14 cellular contexts compared by ENCODE assay signal in the genomic region with DNA sequence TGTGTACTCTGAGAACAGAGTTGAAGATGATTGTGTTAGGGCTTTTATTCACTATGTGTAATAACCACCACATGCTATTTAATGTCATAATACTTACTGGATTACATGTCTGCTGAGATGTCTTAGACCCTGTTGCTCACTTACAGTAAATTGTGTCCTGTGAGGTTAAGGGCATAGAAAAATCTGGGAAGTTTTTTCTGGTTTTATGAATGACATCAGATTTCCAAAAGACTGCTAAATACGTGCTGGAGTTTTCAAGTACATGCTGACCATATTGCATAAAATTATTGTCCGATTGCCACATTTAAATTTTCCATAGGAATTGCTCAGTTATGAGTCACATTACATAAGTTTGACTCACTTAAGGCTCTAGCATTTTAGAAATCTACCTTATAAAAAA.
A peak's percentile ranks its signal among the peaks of the same experiment; 100 is the strongest.
DNase-seq lines count a peak whose midpoint lies in the region; ATAC-seq, FAIRE-seq and TF ChIP-seq lines count a peak whose summit lies in the region.
"Had no signal": no experiment of that assay in that cellular context is flagged by ENCODE, and none has a peak within 500 bp of the region (broad histone marks: within the 10 kb centered on the region; RNA-seq: fewer than 3 reads in every experiment).

No MANE protein-coding gene starts in this region.

- TF ChIP-seq EP300 in A549 (IDR thresholded peaks at IDR 0.05), result peak; percentile 80 to 82; a peak in 3 of 5 replicates

- CTCF ChIA-PET in A549 (lab: Yijun Ruan, JAX), result interaction anchor here (1.1 to 1.2 kb wide), 2 partner anchors 12 to 182 kb away, joined by 3 read pairs; no protein-coding TSS in a partner anchor
- CTCF ChIA-PET in naive thymus-derived CD4-positive, alpha-beta T cell (lab: Charles Lee), result no interaction called here

- H3K27ac Mint-ChIP-seq in activated naive CD8-positive, alpha-beta T cell treated with anti-CD3 and anti-CD28 coated beads, Interleukin-2, amount 50 U/mL, for 24 hours, result peak overlapping the region; percentile 17
- no peak overlapping the region for H3K27ac Mint-ChIP-seq in naive thymus-derived CD4-positive, alpha-beta T cell
- H3K27ac Mint-ChIP-seq: activated CD8-positive, alpha-beta T cell treated with anti-CD3 and anti-CD28 coated beads, Interleukin-2, amount 10 ng/mL, durations not matched to agents 7 days and 5 days; neural progenitor cell had no signal

- intact Hi-C loops in naive thymus-derived CD4-positive, alpha-beta T cell (cut with micrococcal nuclease), result no loop called here

- TF ChIP-seq POLR2A in A549 (IDR thresholded peaks at IDR 0.05; ENCODE audit: low read length), result no peak

- DNase-seq in A549 (ENCODE audit: low read depth in 1 of 2, low spot score in 1 of 2) (peak in 1 of 2 experiments; percentile 89), HPDE6-E6E7 (ENCODE audit: extremely low spot score) (peak; percentile 12), fibroblast of villous mesenchyme (ENCODE audit: low read depth) (peak; percentile 97), GM03348 (ENCODE audit: low spot score) (no peak), NCI-H128 (lab: John Stamatoyannopoulos, UW; ENCODE audit: unreplicated experiment) (no peak), cerebellar cortex (ENCODE audit: low spot score) (no peak)
- no peak for DNase-seq in activated naive CD8-positive, alpha-beta T cell treated with anti-CD3 and anti-CD28 coated beads, Interleukin-2, amount 50 U/mL, for 24 hours
- DNase-seq in naive thymus-derived CD4-positive, alpha-beta T cell, result no peak
- DNase-seq: activated CD8-positive, alpha-beta T cell treated with anti-CD3 and anti-CD28 coated beads, Interleukin-2, amount 10 ng/mL, durations not matched to agents 7 days and 5 days; head of caudate nucleus; left ventricle myocardium superior; NCI-H2171 treated with DMSO at 0.1 percent for 48 hours; OCI-M1 had no signal

- peaks cover 10% of the 10 kb centered on the region for H3K9me3 Mint-ChIP-seq in activated naive CD8-positive, alpha-beta T cell treated with anti-CD3 and anti-CD28 coated beads, Interleukin-2, amount 50 U/mL, for 24 hours
- H3K9me3 Mint-ChIP-seq in naive thymus-derived CD4-positive, alpha-beta T cell, result peaks cover 0 to 6% (median 1%) of the 10 kb centered on the region in 11 donors
- H3K9me3 Mint-ChIP-seq: neural progenitor cell had no signal

- H3K36me3 ChIP-seq in naive thymus-derived CD4-positive, alpha-beta T cell (ENCODE audit: control insufficient read depth in 2 of 3, insufficient read depth in 3 of 3, low read length in 3 of 3), result no peaks in the 10 kb centered on the region
- H3K36me3 ChIP-seq: neural progenitor cell had no signal

- peak; percentile 14 to 49; a peak in 3 of 5 replicates for TF ChIP-seq RAD21 in A549 (conservative IDR thresholded peaks at IDR 0.05 in 1 of 2, IDR thresholded peaks at IDR 0.05 in 1 of 2)

- TF ChIP-seq CTCF in A549 (IDR thresholded peaks at IDR 0.05) (no peak), fibroblast of villous mesenchyme (IDR thresholded peaks at IDR 0.05; ENCODE audit: insufficient read depth, low read depth, low read length) (no peak)

- no peak overlapping the region for H3K4me3 ChIP-seq in A549
- H3K4me3 ChIP-seq in fibroblast of villous mesenchyme (ENCODE audit: low read depth, low read length), result no peak overlapping the region
- no peak overlapping the region for H3K4me3 ChIP-seq in naive thymus-derived CD4-positive, alpha-beta T cell (ENCODE audit: low read length)
- H3K4me3 ChIP-seq: neural progenitor cell had no signal

- H3K36me3 Mint-ChIP-seq in activated naive CD8-positive, alpha-beta T cell treated with anti-CD3 and anti-CD28 coated beads, Interleukin-2, amount 50 U/mL, for 24 hours (ENCODE audit: low read depth), result peaks cover 23% of the 10 kb centered on the region
- no peaks in the 10 kb centered on the region for H3K36me3 Mint-ChIP-seq in naive thymus-derived CD4-positive, alpha-beta T cell
- H3K36me3 Mint-ChIP-seq: neural progenitor cell had no signal

- H3K4me3 Mint-ChIP-seq in activated naive CD8-positive, alpha-beta T cell treated with anti-CD3 and anti-CD28 coated beads, Interleukin-2, amount 50 U/mL, for 24 hours, result no peak overlapping the region
- H3K4me3 Mint-ChIP-seq in naive thymus-derived CD4-positive, alpha-beta T cell, result no peak overlapping the region
- H3K4me3 Mint-ChIP-seq: activated CD8-positive, alpha-beta T cell treated with anti-CD3 and anti-CD28 coated beads, Interleukin-2, amount 10 ng/mL, durations not matched to agents 7 days and 5 days; neural progenitor cell had no signal

- POLR2A ChIA-PET in A549 (lab: Yijun Ruan, JAX), result interaction anchor here (1.1 to 1.5 kb wide), 2 partner anchors 66 to 97 kb away, joined by 3 read pairs; no protein-coding TSS in a partner anchor
- POLR2A ChIA-PET in naive thymus-derived CD4-positive, alpha-beta T cell (lab: Charles Lee), result no interaction called here

- H3K27ac ChIP-seq in A549, result peak overlapping the region; percentile 82
- no peak overlapping the region for H3K27ac ChIP-seq in naive thymus-derived CD4-positive, alpha-beta T cell (ENCODE audit: low read depth, low read length)
- H3K27ac ChIP-seq: neural progenitor cell had no signal

- 2% methylated on average over 2 of the region's 2 CpGs for WGBS in A549 (ENCODE audit: missing lambda C conversion rate)

- peaks cover 15% of the 10 kb centered on the region for H3K4me1 Mint-ChIP-seq in activated naive CD8-positive, alpha-beta T cell treated with anti-CD3 and anti-CD28 coated beads, Interleukin-2, amount 50 U/mL, for 24 hours
- no peaks in the 10 kb centered on the region for H3K4me1 Mint-ChIP-seq in naive thymus-derived CD4-positive, alpha-beta T cell
- H3K4me1 Mint-ChIP-seq: neural progenitor cell had no signal

- H3K4me1 ChIP-seq in A549, result peaks cover 34% of the 10 kb centered on the region
- no peaks in the 10 kb centered on the region for H3K4me1 ChIP-seq in naive thymus-derived CD4-positive, alpha-beta T cell (ENCODE audit: control insufficient read depth in 2 of 2, insufficient read depth in 2 of 2, low read length in 2 of 2)
- H3K4me1 ChIP-seq: neural progenitor cell had no signal

- peak overlapping the region; percentile 69 for H3K4me2 ChIP-seq in A549
- H3K4me2 ChIP-seq: neural progenitor cell had no signal

- peaks cover 0 to 7% of the 10 kb centered on the region in 2 donors for H3K27me3 ChIP-seq in naive thymus-derived CD4-positive, alpha-beta T cell (ENCODE audit: control insufficient read depth in 2 of 2, insufficient read depth in 2 of 2, low read length in 2 of 2)
- H3K27me3 ChIP-seq: neural progenitor cell had no signal

- no peaks in the 10 kb centered on the region for H3K27me3 Mint-ChIP-seq in activated naive CD8-positive, alpha-beta T cell treated with anti-CD3 and anti-CD28 coated beads, Interleukin-2, amount 50 U/mL, for 24 hours
- H3K27me3 Mint-ChIP-seq in naive thymus-derived CD4-positive, alpha-beta T cell, result peaks cover 0 to 1% (median 0%) of the 10 kb centered on the region in 5 donors

- FAIRE-seq in A549 (lab: Jason Lieb, UNC), result no peak

- ATAC-seq in A549, result peak; percentile 86 to 94
- ATAC-seq in activated naive CD8-positive, alpha-beta T cell treated with anti-CD3 and anti-CD28 coated beads, Interleukin-2, amount 50 U/mL, for 24 hours, result peak; percentile 73
- no peak for ATAC-seq in naive thymus-derived CD4-positive, alpha-beta T cell
- ATAC-seq: activated CD8-positive, alpha-beta T cell treated with anti-CD3 and anti-CD28 coated beads, Interleukin-2, amount 10 ng/mL, durations not matched to agents 7 days and 5 days; left ventricle myocardium superior had no signal

- peaks cover 9% of the 10 kb centered on the region; the same call in 2 of the 3 replicates for H3K9me3 ChIP-seq in A549
- no peaks in the 10 kb centered on the region for H3K9me3 ChIP-seq in naive thymus-derived CD4-positive, alpha-beta T cell (ENCODE audit: control insufficient read depth in 2 of 3, low read length in 3 of 3)

TF ChIP-seq in A549, 52 proteins besides CTCF, POLR2A, EP300 and RAD21 (continues in another document):
- TF ChIP-seq, protein P1, sequence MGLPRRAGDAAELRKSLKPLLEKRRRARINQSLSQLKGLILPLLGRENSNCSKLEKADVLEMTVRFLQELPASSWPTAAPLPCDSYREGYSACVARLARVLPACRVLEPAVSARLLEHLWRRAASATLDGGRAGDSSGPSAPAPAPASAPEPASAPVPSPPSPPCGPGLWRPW (IDR thresholded peaks at IDR 0.05), result peak; percentile 95; the same call in 1 of the 2 replicates
- TF ChIP-seq TP53 (CRISPR knock-in tag; IDR thresholded peaks at IDR 0.05), result no peak
- no peak for TF ChIP-seq PHF8 (IDR thresholded peaks at IDR 0.05; ENCODE audit: borderline replicate concordance, low read depth)
- TF ChIP-seq, protein P2, sequence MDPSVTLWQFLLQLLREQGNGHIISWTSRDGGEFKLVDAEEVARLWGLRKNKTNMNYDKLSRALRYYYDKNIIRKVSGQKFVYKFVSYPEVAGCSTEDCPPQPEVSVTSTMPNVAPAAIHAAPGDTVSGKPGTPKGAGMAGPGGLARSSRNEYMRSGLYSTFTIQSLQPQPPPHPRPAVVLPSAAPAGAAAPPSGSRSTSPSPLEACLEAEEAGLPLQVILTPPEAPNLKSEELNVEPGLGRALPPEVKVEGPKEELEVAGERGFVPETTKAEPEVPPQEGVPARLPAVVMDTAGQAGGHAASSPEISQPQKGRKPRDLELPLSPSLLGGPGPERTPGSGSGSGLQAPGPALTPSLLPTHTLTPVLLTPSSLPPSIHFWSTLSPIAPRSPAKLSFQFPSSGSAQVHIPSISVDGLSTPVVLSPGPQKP (IDR thresholded peaks at IDR 0.05; ENCODE audit: low read depth, low read length), result no peak
- TF ChIP-seq CHD2 (IDR thresholded peaks at IDR 0.05; ENCODE audit: low read length, partially characterized antibody), result no peak
- TF ChIP-seq EHMT2 (IDR thresholded peaks at IDR 0.05; ENCODE audit: low read depth), result no peak
- peak; percentile 89; the same call in 1 of the 2 replicates for TF ChIP-seq GATA3 (IDR thresholded peaks at IDR 0.05; ENCODE audit: borderline replicate concordance)
- TF ChIP-seq RCOR1 (IDR thresholded peaks at IDR 0.05; ENCODE audit: low read depth, low read length), result no peak
- no peak for TF ChIP-seq HDAC2 (IDR thresholded peaks at IDR 0.05)
- TF ChIP-seq ZSCAN20 (CRISPR knock-in tag; IDR thresholded peaks at IDR 0.05), result no peak
- no peak for TF ChIP-seq BHLHE40 (IDR thresholded peaks at IDR 0.05; ENCODE audit: low read depth, low read length)
- no peak for TF ChIP-seq SREBF2 (IDR thresholded peaks at IDR 0.05)
- TF ChIP-seq FOSL2 (IDR thresholded peaks at IDR 0.05), result peak; percentile 96
- TF ChIP-seq FOSL2 (CRISPR knock-in tag; IDR thresholded peaks at IDR 0.05), result peak; percentile 99

Comparison
In these comparisons a context has a peak if more than half of its experiments do, and no peak if none do; other contexts are left out.
1. DNase-seq: peak in HPDE6-E6E7 (single experiment) and fibroblast of villous mesenchyme (single experiment); none in activated naive CD8-positive, alpha-beta T cell treated with anti-CD3 and anti-CD28 coated beads, Interleukin-2, amount 50 U/mL, for 24 hours (single experiment), GM03348 (single experiment), NCI-H128 (single experiment), naive thymus-derived CD4-positive, alpha-beta T cell (0 of 9) and cerebellar cortex (single experiment).